12 cellular contexts compared by ENCODE assay signal in the genomic region with DNA sequence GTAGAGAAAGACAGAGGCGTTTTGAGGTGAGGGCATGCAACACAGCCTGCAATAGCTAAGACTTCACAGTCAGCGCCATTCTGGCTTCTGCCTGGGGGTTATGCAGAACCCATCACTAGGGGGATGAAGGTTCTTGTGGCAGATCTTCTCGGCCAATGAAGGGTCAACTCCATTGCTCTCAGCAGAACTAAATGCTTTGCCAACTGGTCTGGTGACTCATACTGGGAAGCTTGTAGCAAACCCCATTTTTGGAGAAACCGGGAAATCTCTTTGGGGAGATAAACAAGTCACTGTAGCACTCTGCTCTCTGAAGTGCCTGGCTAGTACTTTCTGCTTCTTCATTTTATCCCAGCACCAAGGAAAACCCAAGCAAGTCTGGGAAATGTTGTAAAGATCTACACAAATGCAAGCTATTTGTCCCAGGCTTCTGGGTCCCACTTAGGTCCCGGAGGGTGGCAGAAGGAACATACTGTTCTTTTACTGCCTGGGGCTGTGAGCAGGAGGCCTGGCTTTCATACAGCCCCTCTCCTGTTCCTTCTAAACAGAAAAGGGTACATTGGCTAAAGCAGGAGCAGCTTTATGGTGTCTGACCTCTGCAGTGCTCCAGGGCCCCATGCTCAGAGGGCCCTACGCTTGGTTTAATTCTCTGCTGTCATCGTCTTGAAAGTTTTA. TPM values are rescaled to one million over a fixed set of nuclear protein-coding genes. Genes with fewer than 3 reads are reported as not detected.
DNase-seq lines count a peak whose midpoint lies in the region; ATAC-seq and TF ChIP-seq lines count a peak whose summit lies in the region.
"Had no signal": no experiment of that assay in that cellular context is flagged by ENCODE, and none has a peak within 500 bp of the region (broad histone marks: within the 10 kb centered on the region; RNA-seq: fewer than 3 reads in every experiment).

No MANE protein-coding gene starts in this region.

- DNase-seq in AG04450 (ENCODE audit: low read depth, low spot score) (peak; percentile 73), WERI-Rb-1 (no peak), fibroblast of villous mesenchyme (ENCODE audit: low read depth) (peak; percentile 95), osteoblast (ENCODE audit: insufficient read length, low spot score, missing footprints) (peak; percentile 96)
- DNase-seq in CD4-positive, alpha-beta memory T cell = no peak
- DNase-seq in stimulated activated CD4-positive, alpha-beta T cell treated with anti-CD3 and anti-CD28 coated beads, Interleukin-15, amount 100 ng/mL, for 24 hours = no peak
- DNase-seq: activated CD4-positive, alpha-beta T cell treated with anti-CD3 and anti-CD28 coated beads, Interleukin-2, amount 10 ng/mL, durations not matched to agents 7 days and 5 days; CD4-positive, alpha-beta T cell; NCI-H748 treated with DMSO at 0.1 percent for 48 hours had no signal

- POLR2A ChIA-PET in AG04450 (lab: Yijun Ruan, JAX) = interaction anchor here (0.7 to 2.8 kb wide), 9 partner anchors 9 to 65 kb away, joined by 3 to 22 read pairs (median 4); a partner anchor contains a TSS
- POLR2A ChIA-PET in CD4-positive, alpha-beta memory T cell (lab: Charles Lee; ENCODE audit: partially characterized antibody) = no interaction called here

- H4K20me1 ChIP-seq in osteoblast (ENCODE audit: insufficient read depth, low read length) = no peaks in the 10 kb centered on the region

- peaks cover 0 to 2% (median 0%) of the 10 kb centered on the region in 8 donors for H3K9me3 Mint-ChIP-seq in CD4-positive, alpha-beta memory T cell
- H3K9me3 Mint-ChIP-seq: activated CD4-positive, alpha-beta T cell treated with anti-CD3 and anti-CD28 coated beads, Interleukin-2, amount 10 ng/mL, durations not matched to agents 7 days and 5 days; CD4-positive, alpha-beta T cell had no signal

- peak overlapping the region; percentile 7 for H2AFZ ChIP-seq in osteoblast (ENCODE audit: low read length)

- intact Hi-C loops in CD4-positive, alpha-beta memory T cell (cut with micrococcal nuclease) = no loop called here

- peaks cover 13 to 31% of the 10 kb centered on the region in 2 donors for H3K27me3 Mint-ChIP-seq in CD4-positive, alpha-beta memory T cell

- peak overlapping the region; percentile 63 for H3K4me2 ChIP-seq in osteoblast (ENCODE audit: insufficient read depth, low read length)

- H3K4me3 ChIP-seq in AG04450 (ENCODE audit: low read depth, low read length) = no peak overlapping the region
- no peak overlapping the region for H3K4me3 ChIP-seq in WERI-Rb-1 (ENCODE audit: low read depth, low read length)
- H3K4me3 ChIP-seq in fibroblast of villous mesenchyme (ENCODE audit: low read depth, low read length) = no peak overlapping the region
- H3K4me3 ChIP-seq in osteoblast (ENCODE audit: insufficient read depth, low read length) = no peak overlapping the region
- no peak overlapping the region for H3K4me3 ChIP-seq in CD4-positive, alpha-beta memory T cell (ENCODE audit: low read length in 2 of 2)

- no peaks in the 10 kb centered on the region for H3K36me3 Mint-ChIP-seq in CD4-positive, alpha-beta memory T cell

- CTCF ChIA-PET in AG04450 (lab: Charles Lee) = interaction anchor here (1.5 kb wide), 1 partner anchor 22 kb away, joined by 6 read pairs; no protein-coding TSS in a partner anchor
- CTCF ChIA-PET in CD4-positive, alpha-beta memory T cell (lab: Charles Lee; ENCODE audit: partially characterized antibody) = interaction anchor here (1.7 kb wide), 1 partner anchor 22 kb away, joined by 6 read pairs; no protein-coding TSS in a partner anchor

- H3K4me3 Mint-ChIP-seq in CD4-positive, alpha-beta memory T cell = no peak overlapping the region
- H3K4me3 Mint-ChIP-seq: activated CD4-positive, alpha-beta T cell treated with anti-CD3 and anti-CD28 coated beads, Interleukin-2, amount 10 ng/mL, durations not matched to agents 7 days and 5 days; CD4-positive, alpha-beta T cell; dendritic cell treated with granulocyte-macrophage colony-stimulating factor and Interleukin-4, amounts not matched to agents 40 ng/mL and 50 ng/mL, for 4 days had no signal

- no peak for ATAC-seq in HG03457 (IDR thresholded peaks at IDR 0.05; ENCODE audit: unreplicated experiment)
- no peak for ATAC-seq in HG03039 (IDR thresholded peaks at IDR 0.05; ENCODE audit: unreplicated experiment)

- peaks cover 0 to 7% (median under 1%) of the 10 kb centered on the region in 4 donors for H3K4me1 Mint-ChIP-seq in CD4-positive, alpha-beta memory T cell
- H3K4me1 Mint-ChIP-seq: activated CD4-positive, alpha-beta T cell treated with anti-CD3 and anti-CD28 coated beads, Interleukin-2, amount 10 ng/mL, durations not matched to agents 7 days and 5 days had no signal

- no peaks in the 10 kb centered on the region; the same call in 1 of the 2 replicates for H3K9me3 ChIP-seq in AG04450 (ENCODE audit: control insufficient read depth, insufficient read depth, low read length)
- H3K9me3 ChIP-seq in WERI-Rb-1 (ENCODE audit: severe bottlenecking) = peaks cover 2% of the 10 kb centered on the region
- no peaks in the 10 kb centered on the region for H3K9me3 ChIP-seq in osteoblast (ENCODE audit: low read depth, low read length)
- H3K9me3 ChIP-seq in CD4-positive, alpha-beta memory T cell (ENCODE audit: control insufficient read depth in 1 of 2, low read length in 2 of 2) = no peaks in the 10 kb centered on the region

- peaks cover 5% of the 10 kb centered on the region for H3K79me2 ChIP-seq in osteoblast (ENCODE audit: insufficient read depth, low read length)

- H3K27ac Mint-ChIP-seq in CD4-positive, alpha-beta memory T cell = no peak overlapping the region
- H3K27ac Mint-ChIP-seq: activated CD4-positive, alpha-beta T cell treated with anti-CD3 and anti-CD28 coated beads, Interleukin-2, amount 10 ng/mL, durations not matched to agents 7 days and 5 days; CD4-positive, alpha-beta T cell; dendritic cell treated with granulocyte-macrophage colony-stimulating factor and Interleukin-4, amounts not matched to agents 40 ng/mL and 50 ng/mL, for 4 days had no signal

- H3K36me3 ChIP-seq in WERI-Rb-1 (no peaks in the 10 kb centered on the region), osteoblast (ENCODE audit: insufficient read depth, low read length) (peaks cover 5% of the 10 kb centered on the region)
- no peaks in the 10 kb centered on the region for H3K36me3 ChIP-seq in CD4-positive, alpha-beta memory T cell (ENCODE audit: insufficient read depth, low read length)

- no peak for TF ChIP-seq CTCF in AG04450 (IDR thresholded peaks at IDR 0.05; ENCODE audit: low read depth, low read length)
- TF ChIP-seq CTCF in WERI-Rb-1 (IDR thresholded peaks at IDR 0.05; ENCODE audit: low read depth, low read length) = 0 out of 2 replicates have a peak, but pooled peaks have one; percentile 10
- TF ChIP-seq CTCF in fibroblast of villous mesenchyme (IDR thresholded peaks at IDR 0.05; ENCODE audit: insufficient read depth, low read depth, low read length) = no peak
- TF ChIP-seq CTCF in osteoblast (IDR thresholded peaks at IDR 0.05; ENCODE audit: extremely low read depth, low read depth, low read length) = no peak

- H3K27ac ChIP-seq in AG04450 (ENCODE audit: low read depth, low read length) = peak overlapping the region; percentile 93
- H3K27ac ChIP-seq in WERI-Rb-1 = no peak overlapping the region
- peak overlapping the region; percentile 88 for H3K27ac ChIP-seq in osteoblast (ENCODE audit: low read depth, low read length)
- no peak overlapping the region for H3K27ac ChIP-seq in CD4-positive, alpha-beta memory T cell (ENCODE audit: low read depth, low read length)

- no peaks in the 10 kb centered on the region for H3K27me3 ChIP-seq in AG04450 (ENCODE audit: control insufficient read depth, insufficient read depth, low read length)
- H3K27me3 ChIP-seq in WERI-Rb-1 (ENCODE audit: insufficient read depth, low read depth, severe bottlenecking) = no peaks in the 10 kb centered on the region
- no peaks in the 10 kb centered on the region for H3K27me3 ChIP-seq in osteoblast (ENCODE audit: insufficient read depth, low read length)
- H3K27me3 ChIP-seq in CD4-positive, alpha-beta memory T cell (ENCODE audit: insufficient read depth, low read length) = no peaks in the 10 kb centered on the region

- peaks cover 46% of the 10 kb centered on the region for H3K4me1 ChIP-seq in osteoblast (ENCODE audit: insufficient read depth, low read length)
- no peaks in the 10 kb centered on the region for H3K4me1 ChIP-seq in CD4-positive, alpha-beta memory T cell (ENCODE audit: insufficient read depth, low read length)

RNA-seq across cellular contexts. Expression of a gene that starts 28.8 kb away (rescaled TPM):
- polyA plus RNA-seq in AG04450 (2011; rRNA removed) = 24.4 and 36.4 TPM in 2 replicates
- 24.8 and 25.7 TPM in 2 replicates for polyA minus RNA-seq in AG04450 (2011; rRNA and poly(A)+ RNA removed)
- total RNA-seq in fibroblast of villous mesenchyme = 19.0 and 25.0 TPM in 2 replicates
- total RNA-seq in osteoblast = 25.3 and 27.1 TPM in 2 replicates
- under 1 TPM; 0.58 to 0.94 TPM for total RNA-seq in CD4-positive, alpha-beta memory T cell
- polyA plus RNA-seq in CD4-positive, alpha-beta memory T cell = under 1 TPM in 1 of 2 donors, not detected in 1; 0.59 TPM

RNA-seq across cellular contexts. Expression of a gene that starts 28.9 kb away (rescaled TPM):
- polyA plus RNA-seq in AG04450 (2011; rRNA removed) = 41.1 and 52.6 TPM in 2 replicates
- polyA minus RNA-seq in AG04450 (2011; rRNA and poly(A)+ RNA removed) = 57.1 and 72.9 TPM in 2 replicates
- total RNA-seq in fibroblast of villous mesenchyme (44.1 and 50.1 TPM in 2 replicates), osteoblast (17.1 and 21.7 TPM in 2 replicates)
- not detected for total RNA-seq in CD4-positive, alpha-beta memory T cell
- not detected for polyA plus RNA-seq in CD4-positive, alpha-beta memory T cell
- total RNA-seq: activated CD4-positive, alpha-beta T cell treated with anti-CD3 and anti-CD28 coated beads, Interleukin-2, amount 10 ng/mL, durations not matched to agents 7 days and 5 days; CD4-positive, alpha-beta T cell had no signal

RNA-seq across cellular contexts. Expression of a gene that starts 37.8 kb away (rescaled TPM):
- 75.2 and 104 TPM in 2 replicates for polyA plus RNA-seq in AG04450 (2011; rRNA removed)
- 41.7 and 43.2 TPM in 2 replicates for polyA minus RNA-seq in AG04450 (2011; rRNA and poly(A)+ RNA removed)
- total RNA-seq in fibroblast of villous mesenchyme (58.9 and 94.1 TPM in 2 replicates), osteoblast (35.7 and 38.7 TPM in 2 replicates)
- 10 to 100 TPM; 26.0 to 27.1 TPM for total RNA-seq in CD4-positive, alpha-beta memory T cell
- 10 to 100 TPM; 28.4 to 29.2 TPM for polyA plus RNA-seq in CD4-positive, alpha-beta memory T cell

Comparison
In these comparisons a context has a peak if more than half of its experiments do, and no peak if none do; other contexts are left out.
1. DNase-seq: peak in AG04450 (single experiment), fibroblast of villous mesenchyme (single experiment) and osteoblast (single experiment); none in WERI-Rb-1 (single experiment), CD4-positive, alpha-beta memory T cell (0 of 5) and stimulated activated CD4-positive, alpha-beta T cell treated with anti-CD3 and anti-CD28 coated beads, Interleukin-15, amount 100 ng/mL, for 24 hours (single experiment).
2. H3K27ac ChIP-seq: peak in AG04450 (single experiment) and osteoblast (single experiment); none in WERI-Rb-1 (single experiment) and CD4-positive, alpha-beta memory T cell (single experiment).
3. RNA of a gene that starts 28.8 kb away (total RNA-seq): 25.3 to 27.1 TPM in osteoblast and 19.0 to 25.0 TPM in fibroblast of villous mesenchyme; 0.58 to 0.94 TPM in CD4-positive, alpha-beta memory T cell; every median in the first group is over 10 times any median in the second.
4. RNA of a gene that starts 28.9 kb away (total RNA-seq): 44.1 to 50.1 TPM in fibroblast of villous mesenchyme and 17.1 to 21.7 TPM in osteoblast; not detected in CD4-positive, alpha-beta memory T cell; every median in the first group is over 10 times any median in the second.